In the genomic region with DNA sequence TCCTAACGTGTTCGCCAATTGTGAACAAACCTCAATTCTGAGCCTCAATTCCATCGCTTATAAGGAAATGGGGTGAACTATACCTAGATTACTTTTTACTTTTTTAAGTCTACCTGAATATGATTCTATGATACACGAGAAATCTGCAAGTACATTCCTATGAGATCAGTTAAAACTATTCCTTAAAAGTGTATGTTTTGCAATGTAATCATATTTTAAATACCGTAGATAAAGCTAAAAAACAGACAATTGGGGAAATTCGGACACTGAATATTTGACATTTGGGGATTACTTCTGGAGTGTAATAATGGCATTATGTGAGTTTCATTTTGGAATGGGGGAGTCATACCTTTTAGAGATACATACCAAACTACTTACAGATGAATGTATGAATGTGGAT, we compare ENCODE assay signal across 26 cellular contexts.
"Had no signal": no experiment of that assay in that cellular context is flagged by ENCODE, and none has a peak within 500 bp of the region (broad histone marks: within the 10 kb centered on the region; RNA-seq: fewer than 3 reads in every experiment).

No MANE protein-coding gene starts in this region.

- H3K9me3 ChIP-seq: colonic mucosa, esophagus squamous epithelium, gastrocnemius medialis, heart right ventricle, left lung, lower lobe of right lung had no signal

- H3K4me3 ChIP-seq: colonic mucosa, esophagus squamous epithelium, gastrocnemius medialis, heart right ventricle, left lung, lower lobe of right lung had no signal

- H3K27me3 ChIP-seq: colonic mucosa, esophagus squamous epithelium, gastrocnemius medialis, heart right ventricle, left lung had no signal

- H3K4me1 ChIP-seq: colonic mucosa, esophagus squamous epithelium, left lung, lower lobe of right lung had no signal

- H3K36me3 ChIP-seq: colonic mucosa, gastrocnemius medialis, left lung, lower lobe of right lung had no signal

- H3K9me3 Mint-ChIP-seq: dendritic cell treated with granulocyte-macrophage colony-stimulating factor and Interleukin-4, amounts not matched to agents 40 ng/mL and 50 ng/mL, for 4 days; effector memory CD8-positive, alpha-beta T cell had no signal

- DNase-seq: colonic mucosa; cortex of kidney; effector CD8-positive, alpha-beta T cell; effector memory CD8-positive, alpha-beta T cell; endodermal cell; erythroblast; esophagus squamous epithelium; foreskin fibroblast; foreskin melanocyte; gastrocnemius medialis; glutamatergic neuron; head of caudate nucleus; heart right ventricle; hippocampal formation; left cardiac atrium; left lung; left ventricle myocardium superior; lower lobe of right lung; mesendoderm; midbrain had no signal

- H3K27me3 Mint-ChIP-seq: dendritic cell treated with granulocyte-macrophage colony-stimulating factor and Interleukin-4, amounts not matched to agents 40 ng/mL and 50 ng/mL, for 4 days; effector memory CD8-positive, alpha-beta T cell had no signal

- H3K27ac ChIP-seq: colonic mucosa, epithelial cell of prostate, esophagus squamous epithelium, gastrocnemius medialis, heart right ventricle, left lung, lower lobe of right lung had no signal

- FAIRE-seq: endometrium, islet of Langerhans, keratinocyte had no signal

- H3K4me1 Mint-ChIP-seq: endodermal cell had no signal

- H3K27ac Mint-ChIP-seq: dendritic cell treated with granulocyte-macrophage colony-stimulating factor and Interleukin-4, amounts not matched to agents 40 ng/mL and 50 ng/mL, for 4 days; effector memory CD8-positive, alpha-beta T cell; endodermal cell had no signal

- ATAC-seq: effector memory CD8-positive, alpha-beta T cell; esophagus mucosa; gastrocnemius medialis; heart right ventricle; left cardiac atrium; left lung; left ventricle myocardium superior; lower lobe of right lung had no signal

- H3K4me3 Mint-ChIP-seq: dendritic cell treated with granulocyte-macrophage colony-stimulating factor and Interleukin-4, amounts not matched to agents 40 ng/mL and 50 ng/mL, for 4 days; effector memory CD8-positive, alpha-beta T cell; endodermal cell had no signal
